18 cellular contexts compared by ENCODE assay signal in the genomic region with DNA sequence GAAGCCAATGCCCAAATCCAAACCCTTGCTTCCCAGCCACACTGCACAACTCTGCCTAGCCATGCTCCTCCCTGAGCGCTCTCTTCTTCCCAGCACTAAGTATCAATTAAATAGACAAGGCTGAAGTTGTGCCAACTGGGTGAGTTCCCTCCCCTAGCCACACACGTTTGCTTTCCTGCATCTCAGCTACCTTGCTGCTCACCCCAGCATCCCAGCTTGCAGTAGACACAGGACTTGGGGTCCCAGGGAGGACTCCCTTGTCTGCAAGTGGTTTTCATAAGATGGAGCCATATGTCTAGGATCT. TPM values are rescaled to one million over a fixed set of nuclear protein-coding genes. Genes with fewer than 3 reads are reported as not detected.
"Had no signal": no experiment of that assay in that cellular context is flagged by ENCODE, and none has a peak within 500 bp of the region (broad histone marks: within the 10 kb centered on the region; RNA-seq: fewer than 3 reads in every experiment).

No MANE protein-coding gene starts in this region.

- H3K27ac Mint-ChIP-seq: activated CD4-positive, alpha-beta memory T cell treated with anti-CD3 and anti-CD28 coated beads, Interleukin-2, amount 10 ng/mL, durations not matched to agents 7 days and 5 days; stimulated activated naive CD8-positive, alpha-beta T cell treated with anti-CD3 and anti-CD28 coated beads, Interleukin-15, Interleukin-2, amounts not matched to agents 100 ng/mL and 50 ng/mL, for 24 hours had no signal

- H3K27ac ChIP-seq: ascending aorta, cardiac muscle cell, gastrocnemius medialis, pancreas, testis had no signal

- H3K9me3 ChIP-seq: ascending aorta, gastrocnemius medialis, pancreas, testis had no signal

- H3K4me3 ChIP-seq: ascending aorta, cardiac muscle cell, gastrocnemius medialis, pancreas, testis had no signal

- FAIRE-seq: colon, pancreas had no signal

- ATAC-seq: gastrocnemius medialis had no signal

- H3K4me1 ChIP-seq: ascending aorta, gastrocnemius medialis, pancreas, testis had no signal

- H3K27me3 ChIP-seq: ascending aorta, cardiac muscle cell, gastrocnemius medialis, pancreas, testis had no signal

- H3K36me3 ChIP-seq: ascending aorta, cardiac muscle cell, gastrocnemius medialis, pancreas had no signal

- H3K4me3 Mint-ChIP-seq: activated CD4-positive, alpha-beta memory T cell treated with anti-CD3 and anti-CD28 coated beads, Interleukin-2, amount 10 ng/mL, durations not matched to agents 7 days and 5 days; stimulated activated naive CD8-positive, alpha-beta T cell treated with anti-CD3 and anti-CD28 coated beads, Interleukin-15, Interleukin-2, amounts not matched to agents 100 ng/mL and 50 ng/mL, for 24 hours had no signal

- DNase-seq: activated CD4-positive, alpha-beta memory T cell treated with anti-CD3 and anti-CD28 coated beads, Interleukin-2, amount 10 ng/mL, durations not matched to agents 7 days and 5 days; activated CD8-positive, alpha-beta memory T cell treated with anti-CD3 and anti-CD28 coated beads, Interleukin-2, amount 50 U/mL, for 48 hours; gastrocnemius medialis; hippocampal formation; pancreas; stimulated activated CD4-positive, alpha-beta T cell treated with anti-CD3 and anti-CD28 coated beads, Interleukin-4, amount 100 ng/mL, for 1 hour; stimulated activated CD8-positive, alpha-beta memory T cell treated with anti-CD3 and anti-CD28 coated beads, Interleukin-4, amount 100 ng/mL, for 48 hours; T-helper 9 cell; testis had no signal

- H3K9me3 Mint-ChIP-seq: activated CD4-positive, alpha-beta memory T cell treated with anti-CD3 and anti-CD28 coated beads, Interleukin-2, amount 10 ng/mL, durations not matched to agents 7 days and 5 days; stimulated activated naive CD8-positive, alpha-beta T cell treated with anti-CD3 and anti-CD28 coated beads, Interleukin-15, Interleukin-2, amounts not matched to agents 100 ng/mL and 50 ng/mL, for 24 hours had no signal

RNA-seq across cellular contexts. Expression of a gene that starts 4.9 kb away (rescaled TPM):
- total RNA-seq: activated CD4-positive, alpha-beta memory T cell treated with anti-CD3 and anti-CD28 coated beads, Interleukin-2, amount 10 ng/mL, durations not matched to agents 7 days and 5 days; ascending aorta; cardiac muscle cell; fibroblast of lung; gastrocnemius medialis; kidney epithelial cell; liver; mesenteric fat pad; pancreas had no signal
- polyA plus RNA-seq: cardiac muscle cell, fibroblast of lung, liver, neural cell, pancreas had no signal
